16 cellular contexts compared by ENCODE assay signal in the genomic region with DNA sequence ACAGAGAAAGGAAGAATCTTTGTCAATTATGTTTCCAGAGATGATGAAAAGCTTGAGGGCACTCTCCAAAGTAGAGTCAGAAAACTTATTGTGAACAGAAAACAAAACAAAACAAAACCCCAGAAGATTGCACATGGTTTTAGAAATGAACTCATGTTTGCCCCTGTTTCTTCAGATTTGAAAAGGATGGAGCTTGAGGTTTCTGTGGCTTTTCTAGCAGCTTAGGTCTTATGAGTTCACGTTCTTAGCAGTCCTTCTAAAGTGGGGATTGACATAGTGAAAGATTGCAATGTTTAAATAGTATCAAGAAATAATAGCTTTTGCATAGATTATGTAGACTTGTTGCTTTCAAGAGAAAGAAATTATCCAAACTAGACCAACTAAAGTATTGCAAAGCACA.
"Had no signal": no experiment of that assay in that cellular context is flagged by ENCODE, and none has a peak within 500 bp of the region (broad histone marks: within the 10 kb centered on the region; RNA-seq: fewer than 3 reads in every experiment).

No MANE protein-coding gene starts in this region.

- DNase-seq: cortex of kidney; dorsolateral prefrontal cortex; effector CD8-positive, alpha-beta T cell; foreskin melanocyte; heart left ventricle; hippocampal formation; kidney glomerular epithelial cell; mammary epithelial cell; naive thymus-derived CD8-positive, alpha-beta T cell; pancreas; right cardiac atrium; stimulated activated CD4-positive, alpha-beta T cell treated with anti-CD3 and anti-CD28 coated beads, Interleukin-4, amount 100 ng/mL, for 1 hour; stimulated activated CD8-positive, alpha-beta memory T cell treated with anti-CD3 and anti-CD28 coated beads, Interleukin-4, amount 100 ng/mL, for 48 hours; stimulated activated naive CD8-positive, alpha-beta T cell treated with anti-CD3 and anti-CD28 coated beads, Interleukin-15, Interleukin-2, amounts not matched to agents 100 U/mL and 50 U/mL, for 24 hours; thyroid gland had no signal

- H3K4me1 ChIP-seq: heart left ventricle, pancreas, suprapubic skin, thyroid gland had no signal

- H3K27ac ChIP-seq: dorsolateral prefrontal cortex, heart left ventricle, pancreas, suprapubic skin, thyroid gland had no signal

- H3K36me3 ChIP-seq: heart left ventricle, pancreas, suprapubic skin, thyroid gland had no signal

- H3K9me3 ChIP-seq: heart left ventricle, pancreas, suprapubic skin, thyroid gland had no signal

- H3K4me3 ChIP-seq: dorsolateral prefrontal cortex, heart left ventricle, pancreas, suprapubic skin, thyroid gland had no signal

- H3K27me3 ChIP-seq: heart left ventricle, suprapubic skin, thyroid gland had no signal
